ENCODE assay signal across 8 cellular contexts in the genomic region with DNA sequence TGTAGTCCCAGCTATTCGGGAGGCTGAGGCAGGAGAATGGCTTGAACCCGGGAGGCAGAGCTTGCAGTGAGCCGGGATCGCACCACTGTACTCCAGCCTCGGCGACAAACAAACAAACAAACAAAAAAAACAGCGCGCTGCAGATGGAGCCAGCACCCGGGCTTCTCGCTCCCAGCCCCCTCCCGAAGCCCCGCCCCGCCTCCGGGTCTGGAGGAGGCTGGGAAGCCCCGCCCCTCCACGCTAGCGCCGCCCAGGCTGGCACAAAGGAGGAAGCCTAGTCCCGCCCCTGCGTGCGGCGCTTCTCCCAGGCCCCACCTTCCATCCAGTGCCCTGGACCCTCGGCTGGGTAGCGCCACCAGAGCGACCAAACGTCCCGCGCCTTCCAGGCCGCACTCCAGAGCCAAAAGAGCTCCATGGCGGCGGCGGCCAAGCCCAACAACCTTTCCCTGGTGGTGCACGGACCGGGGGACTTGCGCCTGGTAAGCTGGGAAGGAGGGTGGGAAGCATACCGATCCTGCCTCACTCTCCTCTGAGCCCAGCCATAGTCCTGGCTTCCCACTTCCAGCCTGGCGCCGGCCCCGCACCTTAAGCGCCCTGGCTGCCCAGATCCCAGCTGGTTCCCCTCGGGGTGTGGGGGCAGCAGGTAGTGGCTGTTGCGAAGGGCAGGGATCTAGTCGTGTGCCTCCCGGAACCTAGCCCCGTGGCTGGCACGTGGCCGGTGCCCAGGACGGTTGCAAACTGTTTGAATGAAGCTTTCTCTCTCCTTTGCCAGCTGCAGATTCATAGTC. TPM values are rescaled to one million over a fixed set of nuclear protein-coding genes. Genes with fewer than 3 reads are reported as not detected.
A peak's percentile ranks its signal among the peaks of the same experiment; 100 is the strongest.
DNase-seq lines count a peak whose midpoint lies in the region; ATAC-seq, FAIRE-seq and TF ChIP-seq lines count a peak whose summit lies in the region.

A gene (plus strand): TSS at position 325 of the 788 bp plus-strand sequence. CDS start 89 bp downstream, at position 414.

- H3K9ac ChIP-seq in KMS-11, result peak within 1 kb of the TSS; percentile 99

- H3K4me2 ChIP-seq in KMS-11, result peak within 1 kb of the TSS; percentile 92

- no peaks in the 10 kb centered on the region for H3K36me3 ChIP-seq in KMS-11 (ENCODE audit: insufficient read depth)
- H3K36me3 ChIP-seq in naive thymus-derived CD4-positive, alpha-beta T cell (ENCODE audit: control insufficient read depth in 2 of 3, insufficient read depth in 3 of 3, low read length in 3 of 3), result no peaks in the 10 kb centered on the region

- no peaks in the 10 kb centered on the region for H3K36me3 Mint-ChIP-seq in activated T-helper 1 cell treated with anti-CD3 and anti-CD28 coated beads, Interleukin-12 subunit alpha, Interleukin-12 subunit beta, Interleukin-2, Interleukin-4 antibody, amounts not matched to agents 30 ng/mL and 10 ng/mL and 1 ng/mL, durations not matched to agents 14 hours and 24 hours and 36 hours (ENCODE audit: low read depth)
- H3K36me3 Mint-ChIP-seq in naive thymus-derived CD4-positive, alpha-beta T cell, result no peaks in the 10 kb centered on the region
- no peaks in the 10 kb centered on the region for H3K36me3 Mint-ChIP-seq in stimulated activated memory B cell treated with anti-CD40 and anti-IgM and Interleukin-4, amounts not matched to agents 10 μg/mL and 1 μg/mL and 100 μg/mL, for 72 hours

- H3K27ac ChIP-seq in KMS-11, result peak within 1 kb of the TSS; percentile 81
- H3K27ac ChIP-seq in naive thymus-derived CD4-positive, alpha-beta T cell (ENCODE audit: low read depth, low read length), result peak within 1 kb of the TSS; percentile 42

- H3K9me3 Mint-ChIP-seq in activated T-helper 1 cell treated with anti-CD3 and anti-CD28 coated beads, Interleukin-12 subunit alpha, Interleukin-12 subunit beta, Interleukin-2, Interleukin-4 antibody, amounts not matched to agents 30 ng/mL and 10 ng/mL and 1 ng/mL, durations not matched to agents 14 hours and 24 hours and 36 hours, result no peaks in the 10 kb centered on the region
- no peaks in the 10 kb centered on the region for H3K9me3 Mint-ChIP-seq in naive thymus-derived CD4-positive, alpha-beta T cell
- no peaks in the 10 kb centered on the region for H3K9me3 Mint-ChIP-seq in stimulated activated memory B cell treated with anti-CD40 and anti-IgM and Interleukin-4, amounts not matched to agents 10 μg/mL and 1 μg/mL and 100 μg/mL, for 72 hours

- H3K9me3 ChIP-seq in naive thymus-derived CD4-positive, alpha-beta T cell (ENCODE audit: control insufficient read depth in 2 of 3, low read length in 3 of 3), result no peaks in the 10 kb centered on the region

- FAIRE-seq in RCC 7860 (lab: Jason Lieb, UNC), result no peak

- TF ChIP-seq CTCF in KMS-11 (conservative IDR thresholded peaks at IDR 0.05; ENCODE audit: low read depth, low read length), result no peak

- H3K4me1 ChIP-seq in KMS-11 (ENCODE audit: low read depth, poor library complexity, severe bottlenecking), result peaks cover 18% of the 10 kb centered on the region
- H3K4me1 ChIP-seq in naive thymus-derived CD4-positive, alpha-beta T cell (ENCODE audit: control insufficient read depth in 2 of 2, insufficient read depth in 2 of 2, low read length in 2 of 2), result peaks cover 8 to 10% of the 10 kb centered on the region in 2 donors

- H3K4me3 ChIP-seq in KMS-11 (IDR thresholded peaks at IDR 0.05; ENCODE audit: insufficient read depth, low read depth, low read length), result no peak within 1 kb of the TSS
- H3K4me3 ChIP-seq in naive thymus-derived CD4-positive, alpha-beta T cell (ENCODE audit: low read length), result peak within 1 kb of the TSS; percentile 83

- peaks cover 30% of the 10 kb centered on the region for H3K79me2 ChIP-seq in KMS-11 (ENCODE audit: insufficient read depth, low read depth)

- peak within 1 kb of the TSS; percentile 100 for H2AFZ ChIP-seq in KMS-11 (ENCODE audit: low read depth)

- H4K20me1 ChIP-seq in KMS-11 (ENCODE audit: insufficient read depth), result no peaks in the 10 kb centered on the region

- CTCF ChIA-PET in naive thymus-derived CD4-positive, alpha-beta T cell (lab: Charles Lee), result interaction anchor here (0.8 to 1.7 kb wide), 2 partner anchors 14 to 95 kb away, joined by 3 to 4 read pairs; no protein-coding TSS in a partner anchor

- POLR2A ChIA-PET in naive thymus-derived CD4-positive, alpha-beta T cell (lab: Charles Lee), result no interaction called here

- no peaks in the 10 kb centered on the region for H3K27me3 ChIP-seq in KMS-11 (ENCODE audit: insufficient read depth, low read depth)
- no peaks in the 10 kb centered on the region for H3K27me3 ChIP-seq in naive thymus-derived CD4-positive, alpha-beta T cell (ENCODE audit: control insufficient read depth in 2 of 2, insufficient read depth in 2 of 2, low read length in 2 of 2)

- H3K27me3 Mint-ChIP-seq in activated T-helper 1 cell treated with anti-CD3 and anti-CD28 coated beads, Interleukin-12 subunit alpha, Interleukin-12 subunit beta, Interleukin-2, Interleukin-4 antibody, amounts not matched to agents 30 ng/mL and 10 ng/mL and 1 ng/mL, durations not matched to agents 14 hours and 24 hours and 36 hours (ENCODE audit: insufficient read depth), result peaks cover 13% of the 10 kb centered on the region
- peaks cover 12 to 28% (median 21%) of the 10 kb centered on the region in 5 donors for H3K27me3 Mint-ChIP-seq in naive thymus-derived CD4-positive, alpha-beta T cell
- H3K27me3 Mint-ChIP-seq in stimulated activated memory B cell treated with anti-CD40 and anti-IgM and Interleukin-4, amounts not matched to agents 10 μg/mL and 1 μg/mL and 100 μg/mL, for 72 hours, result peaks cover 19% of the 10 kb centered on the region

- peak; percentile 94 for ATAC-seq in GM21737 (IDR thresholded peaks at IDR 0.05; ENCODE audit: unreplicated experiment)
- ATAC-seq in naive thymus-derived CD4-positive, alpha-beta T cell, result peak; percentile 99
- peak; percentile 99 for ATAC-seq in stimulated activated memory B cell treated with anti-CD40 and anti-IgM and Interleukin-4, amounts not matched to agents 10 μg/mL and 1 μg/mL and 100 μg/mL, for 72 hours

- intact Hi-C loops in activated T-helper 1 cell treated with anti-CD3 and anti-CD28 coated beads, Interleukin-12 subunit alpha, Interleukin-12 subunit beta, Interleukin-2, Interleukin-4 antibody, amounts not matched to agents 30 ng/mL and 10 ng/mL and 1 ng/mL, durations not matched to agents 14 hours and 24 hours and 36 hours (cut with micrococcal nuclease), result loop anchor here (5.0 to 10.0 kb wide), 3 partner anchors 172 to 446 kb away; a partner anchor contains a TSS
- intact Hi-C loops in naive thymus-derived CD4-positive, alpha-beta T cell (cut with micrococcal nuclease), result loop anchor here (2.0 to 5.0 kb wide), 6 partner anchors 94 to 1276 kb away; a partner anchor contains a TSS

- DNase-seq in DMS79 treated with DMSO at 0.1 percent for 48 hours (lab: John Stamatoyannopoulos, UW), result peak; percentile 67
- peak; percentile 60 for DNase-seq in RCC 7860 (ENCODE audit: low spot score)
- peak; percentile 86 for DNase-seq in activated T-helper 1 cell treated with anti-CD3 and anti-CD28 coated beads, Interleukin-12 subunit alpha, Interleukin-12 subunit beta, Interleukin-2, Interleukin-4 antibody, amounts not matched to agents 30 ng/mL and 10 ng/mL and 1 ng/mL, durations not matched to agents 14 hours and 24 hours and 36 hours (ENCODE audit: low spot score)
- peak; percentile 78 for DNase-seq in fibroblast of gingiva (ENCODE audit: low read depth)
- DNase-seq in naive thymus-derived CD4-positive, alpha-beta T cell, result peak; percentile 77 to 96 (median 83)

- peaks cover 16% of the 10 kb centered on the region for H3K4me1 Mint-ChIP-seq in activated T-helper 1 cell treated with anti-CD3 and anti-CD28 coated beads, Interleukin-12 subunit alpha, Interleukin-12 subunit beta, Interleukin-2, Interleukin-4 antibody, amounts not matched to agents 30 ng/mL and 10 ng/mL and 1 ng/mL, durations not matched to agents 14 hours and 24 hours and 36 hours (ENCODE audit: low read depth)
- H3K4me1 Mint-ChIP-seq in naive thymus-derived CD4-positive, alpha-beta T cell, result peaks cover 12 to 32% (median 17%) of the 10 kb centered on the region in 7 donors
- peaks cover 25% of the 10 kb centered on the region for H3K4me1 Mint-ChIP-seq in stimulated activated memory B cell treated with anti-CD40 and anti-IgM and Interleukin-4, amounts not matched to agents 10 μg/mL and 1 μg/mL and 100 μg/mL, for 72 hours

- H3K27ac Mint-ChIP-seq in activated T-helper 1 cell treated with anti-CD3 and anti-CD28 coated beads, Interleukin-12 subunit alpha, Interleukin-12 subunit beta, Interleukin-2, Interleukin-4 antibody, amounts not matched to agents 30 ng/mL and 10 ng/mL and 1 ng/mL, durations not matched to agents 14 hours and 24 hours and 36 hours, result peak within 1 kb of the TSS; percentile 81
- H3K27ac Mint-ChIP-seq in naive thymus-derived CD4-positive, alpha-beta T cell, result peak within 1 kb of the TSS; percentile 14 to 86 (median 60)
- peak within 1 kb of the TSS; percentile 74 for H3K27ac Mint-ChIP-seq in stimulated activated memory B cell treated with anti-CD40 and anti-IgM and Interleukin-4, amounts not matched to agents 10 μg/mL and 1 μg/mL and 100 μg/mL, for 72 hours

- peak within 1 kb of the TSS; percentile 87 for H3K4me3 Mint-ChIP-seq in activated T-helper 1 cell treated with anti-CD3 and anti-CD28 coated beads, Interleukin-12 subunit alpha, Interleukin-12 subunit beta, Interleukin-2, Interleukin-4 antibody, amounts not matched to agents 30 ng/mL and 10 ng/mL and 1 ng/mL, durations not matched to agents 14 hours and 24 hours and 36 hours
- H3K4me3 Mint-ChIP-seq in naive thymus-derived CD4-positive, alpha-beta T cell, result peak within 1 kb of the TSS; percentile 80 to 93 (median 88)
- H3K4me3 Mint-ChIP-seq in stimulated activated memory B cell treated with anti-CD40 and anti-IgM and Interleukin-4, amounts not matched to agents 10 μg/mL and 1 μg/mL and 100 μg/mL, for 72 hours, result peak within 1 kb of the TSS; percentile 93

RNA-seq across cellular contexts. Expression of the gene that starts here (rescaled TPM):
- 19.9 and 21.5 TPM in 2 replicates for total RNA-seq in activated T-helper 1 cell treated with anti-CD3 and anti-CD28 coated beads, Interleukin-12 subunit alpha, Interleukin-12 subunit beta, Interleukin-2, Interleukin-4 antibody, amounts not matched to agents 30 ng/mL and 10 ng/mL and 1 ng/mL, durations not matched to agents 14 hours and 24 hours and 36 hours
- 1 to 10 TPM; 2.7 to 7.8 (median 6.4) TPM for total RNA-seq in naive thymus-derived CD4-positive, alpha-beta T cell
- polyA plus RNA-seq in naive thymus-derived CD4-positive, alpha-beta T cell, result 1 to 10 TPM; 6.5 to 7.1 TPM
